8 cellular contexts compared by ENCODE assay signal in genomic region chr6:2999621-3000455, GRCh38. TPM values are rescaled to one million over a fixed set of nuclear protein-coding genes. Genes with fewer than 3 reads are reported as not detected.
DNase-seq lines count a peak whose midpoint lies in the region; ATAC-seq and TF ChIP-seq lines count a peak whose summit lies in the region.

A gene with protein sequence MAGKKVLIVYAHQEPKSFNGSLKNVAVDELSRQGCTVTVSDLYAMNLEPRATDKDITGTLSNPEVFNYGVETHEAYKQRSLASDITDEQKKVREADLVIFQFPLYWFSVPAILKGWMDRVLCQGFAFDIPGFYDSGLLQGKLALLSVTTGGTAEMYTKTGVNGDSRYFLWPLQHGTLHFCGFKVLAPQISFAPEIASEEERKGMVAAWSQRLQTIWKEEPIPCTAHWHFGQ (plus strand): TSS chr6:2999894. CDS start chr6:3006553, 6,659 bp downstream.

- no peaks in the 10 kb centered on the region for H3K36me3 ChIP-seq in colonic mucosa

- intact Hi-C loops in colonic mucosa (cut with DNase I) = no loop called here

- in situ Hi-C loops in GM18951 (cut with MboI; ENCODE audit: low sequenced_read_pairs, unreplicated experiment) = no loop called here

- peak; percentile 78 for TF ChIP-seq POLR2A in GM18951 (IDR thresholded peaks at IDR 0.05; ENCODE audit: extremely low read depth, insufficient read depth, insufficient read length)

- H3K27me3 ChIP-seq in colonic mucosa = no peaks in the 10 kb centered on the region

- H3K4me3 ChIP-seq in colonic mucosa = peak within 1 kb of the TSS; percentile 86

- no peaks in the 10 kb centered on the region for H3K9me3 ChIP-seq in colonic mucosa

- peaks cover 5% of the 10 kb centered on the region for H3K4me1 ChIP-seq in colonic mucosa

- no peak for TF ChIP-seq CTCF in colonic mucosa (IDR thresholded peaks at IDR 0.05)

- peak within 1 kb of the TSS; percentile 81 to 91 for H3K9ac ChIP-seq in colonic mucosa (ENCODE audit: low read depth in 2 of 2, low read length in 2 of 2)

- peak within 1 kb of the TSS; percentile 70 for H3K27ac ChIP-seq in colonic mucosa

- peak; percentile 60 for ATAC-seq in HG03159 (IDR thresholded peaks at IDR 0.05; ENCODE audit: unreplicated experiment)

- peak; percentile 99 for DNase-seq in AG08396 (ENCODE audit: low spot score)
- DNase-seq in NCI-H510A (lab: John Stamatoyannopoulos, UW) = peak; percentile 32
- DNase-seq in activated CD4-positive, alpha-beta T cell treated with anti-CD3 and anti-CD28 coated beads for 48 hours = peak; percentile 92
- peak; percentile 98 for DNase-seq in colonic mucosa
- DNase-seq in left kidney (ENCODE audit: low read depth, low spot score) = peak; percentile 96
- DNase-seq in stimulated activated CD4-positive, alpha-beta T cell treated with anti-CD3 and anti-CD28 coated beads, Interleukin-1b, Interleukin-23, amount 100 ng/mL, for 48 hours = peak; percentile 90

RNA-seq across cellular contexts. Expression of the gene that starts here (rescaled TPM):
- 10 to 100 TPM; 14.1 to 19.0 TPM for total RNA-seq in colonic mucosa

Comparison
In these comparisons a context has a peak if more than half of its experiments do, and no peak if none do; other contexts are left out.
1. Peak in every context shown above with its lines: DNase-seq, ATAC-seq, H3K4me3 ChIP-seq and H3K27ac ChIP-seq.
2. DNase-seq: peak in every context shown above with its lines; median percentile 99 in AG08396; 98 in colonic mucosa; 96 in left kidney; 92 in activated CD4-positive, alpha-beta T cell treated with anti-CD3 and anti-CD28 coated beads for 48 hours; 90 in stimulated activated CD4-positive, alpha-beta T cell treated with anti-CD3 and anti-CD28 coated beads, Interleukin-1b, Interleukin-23, amount 100 ng/mL, for 48 hours; 32 in NCI-H510A.